26 cellular contexts compared by ENCODE assay signal in genomic region chr5:93289915-93290314, GRCh38.
DNase-seq lines count a peak whose midpoint lies in the region; ATAC-seq, FAIRE-seq and TF ChIP-seq lines count a peak whose summit lies in the region.
"Had no signal": no experiment of that assay in that cellular context is flagged by ENCODE, and none has a peak within 500 bp of the region (broad histone marks: within the 10 kb centered on the region; RNA-seq: fewer than 3 reads in every experiment).

No MANE protein-coding gene starts in this region.

- CTCF ChIA-PET in HepG2 (lab: Yijun Ruan, JAX; ENCODE audit: low intra/inter-chr PET ratio, low total read pairs), result no interaction called here

- in situ Hi-C loops in HepG2 (cut with HindIII; ENCODE audit: extremely low pct_ligation_motif_present, low pct_unique_long_range_greater_than_20kb) (no loop called here), SK-MEL-5 (cut with HindIII; ENCODE audit: low pct_unique_long_range_greater_than_20kb, low sequenced_read_pairs) (no loop called here)

- no peak overlapping the region for H3K4me2 ChIP-seq in HepG2 (ENCODE audit: low read depth, low read length)
- H3K4me2 ChIP-seq: PC-9 had no signal

- H3K4me1 Mint-ChIP-seq in type B pancreatic cell (ENCODE audit: unreplicated experiment), result no peaks in the 10 kb centered on the region

- no peak for TF ChIP-seq RAD21 in HepG2 (CRISPR knock-in tag; IDR thresholded peaks at IDR 0.05)

- H3K36me3 ChIP-seq in HepG2 (replicated peaks in 1 of 2; ENCODE audit: control insufficient read depth in 1 of 2, insufficient read depth in 2 of 2, low read length in 2 of 2), result no peaks in the 10 kb centered on the region
- H3K36me3 ChIP-seq in right lobe of liver, result no peaks in the 10 kb centered on the region

- no peak overlapping the region for H3K9ac ChIP-seq in HepG2 (ENCODE audit: insufficient read depth, low read depth, low read length)

- H3K9me3 ChIP-seq in HepG2 (ENCODE audit: low read length) (0 out of 2 replicates have a peak, but pooled peaks cover 4% of the 10 kb centered on the region), right lobe of liver (no peaks in the 10 kb centered on the region)

- intact Hi-C loops in HepG2 (cut with micrococcal nuclease; ENCODE audit: unreplicated experiment) (no loop called here), right lobe of liver (cut with DNase I) (no loop called here)

- no peak for TF ChIP-seq CTCF in HepG2 (CRISPR knock-in tag; IDR thresholded peaks at IDR 0.05)
- TF ChIP-seq CTCF in right lobe of liver (IDR thresholded peaks at IDR 0.05), result no peak
- TF ChIP-seq CTCF in type B pancreatic cell (conservative IDR thresholded peaks at IDR 0.05), result peak; percentile 20
- no peak for TF ChIP-seq CTCF in foreskin fibroblast (IDR thresholded peaks at IDR 0.05; ENCODE audit: low read depth, low read length)

- H3K27ac ChIP-seq in HepG2 (ENCODE audit: extremely low read length, insufficient read depth, low read length) (no peak overlapping the region), right lobe of liver (no peak overlapping the region)
- H3K27ac ChIP-seq: PC-9 had no signal

- H4K20me1 ChIP-seq in HepG2 (ENCODE audit: insufficient read depth, low read length), result no peaks in the 10 kb centered on the region

- no peaks in the 10 kb centered on the region for H3K27me3 Mint-ChIP-seq in type B pancreatic cell

- TF ChIP-seq EP300 in HepG2 (IDR thresholded peaks at IDR 0.05; ENCODE audit: low read depth in 2 of 2, low read length in 2 of 2) (no peak), HepG2 (CRISPR knock-in tag; IDR thresholded peaks at IDR 0.05; ENCODE audit: borderline replicate concordance) (no peak)

- H3K27ac Mint-ChIP-seq in type B pancreatic cell, result no peak overlapping the region
- H3K27ac Mint-ChIP-seq: CD8-positive, alpha-beta T cell had no signal

- DNase-seq in HepG2 (ENCODE audit: low spot score) (peak; percentile 46), right lobe of liver (no peak), NAMALWA (ENCODE audit: low spot score) (peak; percentile 17), SK-MEL-5 (ENCODE audit: low read depth, low spot score) (peak; percentile 9), type B pancreatic cell (ENCODE audit: extremely low spot score, unreplicated experiment) (no peak), foreskin fibroblast (no peak), HK-2 (ENCODE audit: unreplicated experiment) (no peak), mesenteric fat pad (ENCODE audit: low spot score) (no peak)
- DNase-seq: C1 segment of cervical spinal cord; CD8-positive, alpha-beta T cell; DMS 273 treated with DMSO at 0.1 percent for 48 hours; DND-41; MM.1S; NCI-H1092; NCI-H1436; NCI-H1930; NCI-H2107; NCI-H226; NCI-H510A; NCI-H774; PC-9; T-helper 1 cell had no signal

- H3K9me3 Mint-ChIP-seq in type B pancreatic cell, result peaks cover 12% of the 10 kb centered on the region

- TF ChIP-seq POLR2A in HepG2 (IDR thresholded peaks at IDR 0.05; ENCODE audit: insufficient read depth in 1 of 2, low read depth in 2 of 2, low read length in 2 of 2), result no peak
- no peak for TF ChIP-seq POLR2A in right lobe of liver (IDR thresholded peaks at IDR 0.05)

- peak; percentile 67 for FAIRE-seq in HepG2 (lab: Jason Lieb, UNC)
- FAIRE-seq: GM12892, K562 had no signal

- no TSS peak for BruUV-seq in HepG2 (replicated peaks; lab: Mats Ljungman, UMichigan)

- H3K27me3 ChIP-seq in HepG2 (ENCODE audit: control insufficient read depth in 1 of 2, insufficient read depth in 2 of 2, low read length in 2 of 2) (no peaks in the 10 kb centered on the region), right lobe of liver (no peaks in the 10 kb centered on the region)

- no peaks in the 10 kb centered on the region for H3K36me3 Mint-ChIP-seq in type B pancreatic cell
- H3K36me3 Mint-ChIP-seq: CD8-positive, alpha-beta T cell had no signal

- no peak overlapping the region for H3K4me3 Mint-ChIP-seq in type B pancreatic cell
- H3K4me3 Mint-ChIP-seq: CD8-positive, alpha-beta T cell had no signal

- peak; percentile 54 for ATAC-seq in HepG2
- no peak for ATAC-seq in right lobe of liver
- ATAC-seq: CD8-positive, alpha-beta T cell; HCT116; K562; Right ventricle myocardium inferior had no signal

- H3K4me3 ChIP-seq in HepG2 (replicated peaks in 1 of 3; ENCODE audit: insufficient read depth in 1 of 3, low read depth in 2 of 3, low read length in 3 of 3), result no peak overlapping the region
- no peak overlapping the region for H3K4me3 ChIP-seq in right lobe of liver
- no peak overlapping the region for H3K4me3 ChIP-seq in foreskin fibroblast (ENCODE audit: low read depth in 1 of 2, low read length in 2 of 2)
- H3K4me3 ChIP-seq: K562, PC-9 had no signal

- no peaks in the 10 kb centered on the region for H3K79me2 ChIP-seq in HepG2 (ENCODE audit: insufficient read depth, low read length)

- H3K4me1 ChIP-seq in HepG2 (ENCODE audit: insufficient read depth, low read length) (no peaks in the 10 kb centered on the region), right lobe of liver (no peaks in the 10 kb centered on the region)

- POLR2A ChIA-PET in HepG2 (lab: Yijun Ruan, JAX), result no interaction called here

- no peak overlapping the region for H2AFZ ChIP-seq in HepG2 (ENCODE audit: low read length)
- H2AFZ ChIP-seq: PC-9 had no signal

- 31% methylated on average over 3 of the region's 3 CpGs for WGBS in HepG2 (ENCODE audit: low lambda C conversion rate)
- 60% methylated on average over 3 of the region's 3 CpGs for WGBS in right lobe of liver (ENCODE audit: insufficient coverage, low coverage, low lambda C conversion rate, missing lambda C conversion rate)

TF ChIP-seq in HepG2, 621 proteins besides CTCF, POLR2A, EP300 and RAD21 (continues in another document):
- TF ChIP-seq ZSCAN20 (CRISPR knock-in tag; IDR thresholded peaks at IDR 0.05; ENCODE audit: borderline replicate concordance), result no peak
- no peak for TF ChIP-seq ZNF3 (CRISPR knock-in tag; IDR thresholded peaks at IDR 0.05)
- TF ChIP-seq, protein P1, sequence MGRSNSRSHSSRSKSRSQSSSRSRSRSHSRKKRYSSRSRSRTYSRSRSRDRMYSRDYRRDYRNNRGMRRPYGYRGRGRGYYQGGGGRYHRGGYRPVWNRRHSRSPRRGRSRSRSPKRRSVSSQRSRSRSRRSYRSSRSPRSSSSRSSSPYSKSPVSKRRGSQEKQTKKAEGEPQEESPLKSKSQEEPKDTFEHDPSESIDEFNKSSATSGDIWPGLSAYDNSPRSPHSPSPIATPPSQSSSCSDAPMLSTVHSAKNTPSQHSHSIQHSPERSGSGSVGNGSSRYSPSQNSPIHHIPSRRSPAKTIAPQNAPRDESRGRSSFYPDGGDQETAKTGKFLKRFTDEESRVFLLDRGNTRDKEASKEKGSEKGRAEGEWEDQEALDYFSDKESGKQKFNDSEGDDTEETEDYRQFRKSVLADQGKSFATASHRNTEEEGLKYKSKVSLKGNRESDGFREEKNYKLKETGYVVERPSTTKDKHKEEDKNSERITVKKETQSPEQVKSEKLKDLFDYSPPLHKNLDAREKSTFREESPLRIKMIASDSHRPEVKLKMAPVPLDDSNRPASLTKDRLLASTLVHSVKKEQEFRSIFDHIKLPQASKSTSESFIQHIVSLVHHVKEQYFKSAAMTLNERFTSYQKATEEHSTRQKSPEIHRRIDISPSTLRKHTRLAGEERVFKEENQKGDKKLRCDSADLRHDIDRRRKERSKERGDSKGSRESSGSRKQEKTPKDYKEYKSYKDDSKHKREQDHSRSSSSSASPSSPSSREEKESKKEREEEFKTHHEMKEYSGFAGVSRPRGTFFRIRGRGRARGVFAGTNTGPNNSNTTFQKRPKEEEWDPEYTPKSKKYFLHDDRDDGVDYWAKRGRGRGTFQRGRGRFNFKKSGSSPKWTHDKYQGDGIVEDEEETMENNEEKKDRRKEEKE (IDR thresholded peaks at IDR 0.05), result no peak
- no peak for TF ChIP-seq KLF15 (CRISPR knock-in tag; IDR thresholded peaks at IDR 0.05; ENCODE audit: borderline replicate concordance)
- TF ChIP-seq ZNF24 (IDR thresholded peaks at IDR 0.05), result no peak
- TF ChIP-seq THRA (CRISPR knock-in tag; IDR thresholded peaks at IDR 0.05; ENCODE audit: borderline replicate concordance), result no peak
- no peak for TF ChIP-seq ZNF891 (CRISPR knock-in tag; IDR thresholded peaks at IDR 0.05)
- no peak for TF ChIP-seq ZBTB7A (CRISPR knock-in tag; IDR thresholded peaks at IDR 0.05)
- TF ChIP-seq, protein P2, sequence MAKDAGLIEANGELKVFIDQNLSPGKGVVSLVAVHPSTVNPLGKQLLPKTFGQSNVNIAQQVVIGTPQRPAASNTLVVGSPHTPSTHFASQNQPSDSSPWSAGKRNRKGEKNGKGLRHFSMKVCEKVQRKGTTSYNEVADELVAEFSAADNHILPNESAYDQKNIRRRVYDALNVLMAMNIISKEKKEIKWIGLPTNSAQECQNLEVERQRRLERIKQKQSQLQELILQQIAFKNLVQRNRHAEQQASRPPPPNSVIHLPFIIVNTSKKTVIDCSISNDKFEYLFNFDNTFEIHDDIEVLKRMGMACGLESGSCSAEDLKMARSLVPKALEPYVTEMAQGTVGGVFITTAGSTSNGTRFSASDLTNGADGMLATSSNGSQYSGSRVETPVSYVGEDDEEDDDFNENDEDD (CRISPR knock-in tag; IDR thresholded peaks at IDR 0.05; ENCODE audit: borderline replicate concordance), result no peak
- TF ChIP-seq POLR2AphosphoS2 (IDR thresholded peaks at IDR 0.05; ENCODE audit: low read depth, low read length), result no peak
- no peak for TF ChIP-seq HNRNPH1 (optimal IDR thresholded peaks at IDR 0.05; ENCODE audit: low read depth, low read length)
- TF ChIP-seq HBP1 (CRISPR knock-in tag; IDR thresholded peaks at IDR 0.05; ENCODE audit: low read depth), result no peak
- TF ChIP-seq ARNT2 (CRISPR knock-in tag; IDR thresholded peaks at IDR 0.05; ENCODE audit: low read depth), result no peak

Comparison
In these comparisons a context has a peak if more than half of its experiments do, and no peak if none do; other contexts are left out.
1. DNase-seq: peak in HepG2 (single experiment), NAMALWA (single experiment) and SK-MEL-5 (single experiment); none in right lobe of liver (0 of 3), type B pancreatic cell (single experiment), foreskin fibroblast (0 of 2), HK-2 (single experiment) and mesenteric fat pad (single experiment).